Comparison of ENCODE assay signal across 1 cellular context in the genomic region with DNA sequence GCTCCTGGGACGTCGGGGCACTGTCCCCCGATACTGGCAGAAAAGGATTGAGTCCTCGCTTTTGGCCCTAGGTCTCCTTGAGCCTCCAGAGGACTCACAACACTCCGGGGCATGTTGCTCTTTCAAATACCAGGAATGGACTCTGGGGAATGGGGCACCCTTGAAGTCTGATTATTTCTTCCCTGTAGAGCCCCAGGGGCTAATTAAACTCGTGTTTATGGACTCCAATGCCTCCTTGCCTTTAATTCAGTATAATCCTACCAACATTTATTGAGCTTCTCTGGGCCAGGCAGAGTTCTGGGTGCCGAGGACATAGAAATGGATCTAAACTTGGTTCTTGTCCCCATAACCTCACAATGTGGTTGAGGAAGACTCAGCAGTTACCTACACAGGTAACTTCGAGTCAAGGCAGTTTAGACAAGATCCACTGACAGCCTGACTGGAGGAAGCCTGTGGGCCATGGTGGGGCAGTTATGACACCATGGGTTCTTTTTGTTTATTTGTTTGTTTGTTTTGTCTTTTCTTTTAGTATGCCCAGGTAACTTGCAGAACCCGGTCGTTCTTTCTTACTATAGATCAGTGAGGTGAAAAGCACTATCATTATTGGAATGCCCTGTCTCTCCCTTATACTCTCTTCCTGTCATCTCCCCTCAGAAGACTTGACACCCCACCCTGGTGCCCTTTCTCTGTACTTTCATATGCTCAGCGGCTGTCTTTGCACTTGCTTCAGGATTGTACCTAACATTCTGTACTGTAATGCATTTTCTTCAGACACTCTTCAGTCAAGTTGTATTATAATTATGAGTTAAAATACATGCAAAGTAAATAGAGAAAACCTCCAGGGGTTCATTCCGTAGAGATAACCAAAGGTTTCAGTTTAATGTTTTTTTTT.
TF ChIP-seq lines count a peak whose summit lies in the region.

No MANE protein-coding gene starts in this region.

TF ChIP-seq in HepG2, 621 proteins besides CTCF, POLR2A, EP300 and RAD21:
- TF ChIP-seq, protein P1, sequence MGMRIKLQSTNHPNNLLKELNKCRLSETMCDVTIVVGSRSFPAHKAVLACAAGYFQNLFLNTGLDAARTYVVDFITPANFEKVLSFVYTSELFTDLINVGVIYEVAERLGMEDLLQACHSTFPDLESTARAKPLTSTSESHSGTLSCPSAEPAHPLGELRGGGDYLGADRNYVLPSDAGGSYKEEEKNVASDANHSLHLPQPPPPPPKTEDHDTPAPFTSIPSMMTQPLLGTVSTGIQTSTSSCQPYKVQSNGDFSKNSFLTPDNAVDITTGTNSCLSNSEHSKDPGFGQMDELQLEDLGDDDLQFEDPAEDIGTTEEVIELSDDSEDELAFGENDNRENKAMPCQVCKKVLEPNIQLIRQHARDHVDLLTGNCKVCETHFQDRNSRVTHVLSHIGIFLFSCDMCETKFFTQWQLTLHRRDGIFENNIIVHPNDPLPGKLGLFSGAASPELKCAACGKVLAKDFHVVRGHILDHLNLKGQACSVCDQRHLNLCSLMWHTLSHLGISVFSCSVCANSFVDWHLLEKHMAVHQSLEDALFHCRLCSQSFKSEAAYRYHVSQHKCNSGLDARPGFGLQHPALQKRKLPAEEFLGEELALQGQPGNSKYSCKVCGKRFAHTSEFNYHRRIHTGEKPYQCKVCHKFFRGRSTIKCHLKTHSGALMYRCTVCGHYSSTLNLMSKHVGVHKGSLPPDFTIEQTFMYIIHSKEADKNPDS (CRISPR knock-in tag; IDR thresholded peaks at IDR 0.05), result 0 out of 2 replicates have a peak, but pooled peaks have one; percentile 30
- TF ChIP-seq ZNF543 (CRISPR knock-in tag; IDR thresholded peaks at IDR 0.05) (no peak), NCOA1 (CRISPR knock-in tag; IDR thresholded peaks at IDR 0.05) (0 out of 2 replicates have a peak, but pooled peaks have one; percentile 56), ETV5 (CRISPR knock-in tag; IDR thresholded peaks at IDR 0.05; ENCODE audit: borderline replicate concordance) (no peak), REXO4 (CRISPR knock-in tag; IDR thresholded peaks at IDR 0.05; ENCODE audit: borderline replicate concordance) (no peak), TCF12 (IDR thresholded peaks at IDR 0.05) (no peak), TCF12 (CRISPR knock-in tag; IDR thresholded peaks at IDR 0.05) (peak; percentile 79; the same call in 1 of the 2 replicates), ZSCAN22 (CRISPR knock-in tag; IDR thresholded peaks at IDR 0.05) (no peak), NFATC3 (CRISPR knock-in tag; IDR thresholded peaks at IDR 0.05) (0 out of 2 replicates have a peak, but pooled peaks have one; percentile 47), KDM3A (CRISPR knock-in tag; IDR thresholded peaks at IDR 0.05; ENCODE audit: low read depth) (0 out of 2 replicates have a peak, but pooled peaks have one; percentile 15), ZNF136 (CRISPR knock-in tag; IDR thresholded peaks at IDR 0.05; ENCODE audit: low read depth) (0 out of 2 replicates have a peak, but pooled peaks have one; percentile 9), ZNF547 (CRISPR knock-in tag; IDR thresholded peaks at IDR 0.05) (0 out of 2 replicates have a peak, but pooled peaks have one; percentile 25), MED8 (CRISPR knock-in tag; IDR thresholded peaks at IDR 0.05; ENCODE audit: insufficient replicate concordance) (peak; percentile 29), ZNF782 (CRISPR knock-in tag; IDR thresholded peaks at IDR 0.05; ENCODE audit: borderline replicate concordance) (no peak), SMARCE1 (IDR thresholded peaks at IDR 0.05; ENCODE audit: borderline replicate concordance) (no peak), CC2D1A (CRISPR knock-in tag; IDR thresholded peaks at IDR 0.05) (no peak), TGIF2 (CRISPR knock-in tag; IDR thresholded peaks at IDR 0.05) (peak; percentile 28; the same call in 1 of the 2 replicates), SMAD9 (CRISPR knock-in tag; IDR thresholded peaks at IDR 0.05) (peak; percentile 21; the same call in 1 of the 2 replicates)
- TF ChIP-seq, protein P2, sequence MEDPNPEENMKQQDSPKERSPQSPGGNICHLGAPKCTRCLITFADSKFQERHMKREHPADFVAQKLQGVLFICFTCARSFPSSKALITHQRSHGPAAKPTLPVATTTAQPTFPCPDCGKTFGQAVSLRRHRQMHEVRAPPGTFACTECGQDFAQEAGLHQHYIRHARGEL (CRISPR knock-in tag; IDR thresholded peaks at IDR 0.05), result 0 out of 2 replicates have a peak, but pooled peaks have one; percentile 18
- TF ChIP-seq, protein P3, sequence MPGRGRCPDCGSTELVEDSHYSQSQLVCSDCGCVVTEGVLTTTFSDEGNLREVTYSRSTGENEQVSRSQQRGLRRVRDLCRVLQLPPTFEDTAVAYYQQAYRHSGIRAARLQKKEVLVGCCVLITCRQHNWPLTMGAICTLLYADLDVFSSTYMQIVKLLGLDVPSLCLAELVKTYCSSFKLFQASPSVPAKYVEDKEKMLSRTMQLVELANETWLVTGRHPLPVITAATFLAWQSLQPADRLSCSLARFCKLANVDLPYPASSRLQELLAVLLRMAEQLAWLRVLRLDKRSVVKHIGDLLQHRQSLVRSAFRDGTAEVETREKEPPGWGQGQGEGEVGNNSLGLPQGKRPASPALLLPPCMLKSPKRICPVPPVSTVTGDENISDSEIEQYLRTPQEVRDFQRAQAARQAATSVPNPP (CRISPR knock-in tag; IDR thresholded peaks at IDR 0.05), result no peak
- TF ChIP-seq, protein P4, sequence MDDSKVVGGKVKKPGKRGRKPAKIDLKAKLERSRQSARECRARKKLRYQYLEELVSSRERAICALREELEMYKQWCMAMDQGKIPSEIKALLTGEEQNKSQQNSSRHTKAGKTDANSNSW (CRISPR knock-in tag; IDR thresholded peaks at IDR 0.05; ENCODE audit: borderline replicate concordance), result 0 out of 2 replicates have a peak, but pooled peaks have one; percentile 7
- TF ChIP-seq, protein P5, sequence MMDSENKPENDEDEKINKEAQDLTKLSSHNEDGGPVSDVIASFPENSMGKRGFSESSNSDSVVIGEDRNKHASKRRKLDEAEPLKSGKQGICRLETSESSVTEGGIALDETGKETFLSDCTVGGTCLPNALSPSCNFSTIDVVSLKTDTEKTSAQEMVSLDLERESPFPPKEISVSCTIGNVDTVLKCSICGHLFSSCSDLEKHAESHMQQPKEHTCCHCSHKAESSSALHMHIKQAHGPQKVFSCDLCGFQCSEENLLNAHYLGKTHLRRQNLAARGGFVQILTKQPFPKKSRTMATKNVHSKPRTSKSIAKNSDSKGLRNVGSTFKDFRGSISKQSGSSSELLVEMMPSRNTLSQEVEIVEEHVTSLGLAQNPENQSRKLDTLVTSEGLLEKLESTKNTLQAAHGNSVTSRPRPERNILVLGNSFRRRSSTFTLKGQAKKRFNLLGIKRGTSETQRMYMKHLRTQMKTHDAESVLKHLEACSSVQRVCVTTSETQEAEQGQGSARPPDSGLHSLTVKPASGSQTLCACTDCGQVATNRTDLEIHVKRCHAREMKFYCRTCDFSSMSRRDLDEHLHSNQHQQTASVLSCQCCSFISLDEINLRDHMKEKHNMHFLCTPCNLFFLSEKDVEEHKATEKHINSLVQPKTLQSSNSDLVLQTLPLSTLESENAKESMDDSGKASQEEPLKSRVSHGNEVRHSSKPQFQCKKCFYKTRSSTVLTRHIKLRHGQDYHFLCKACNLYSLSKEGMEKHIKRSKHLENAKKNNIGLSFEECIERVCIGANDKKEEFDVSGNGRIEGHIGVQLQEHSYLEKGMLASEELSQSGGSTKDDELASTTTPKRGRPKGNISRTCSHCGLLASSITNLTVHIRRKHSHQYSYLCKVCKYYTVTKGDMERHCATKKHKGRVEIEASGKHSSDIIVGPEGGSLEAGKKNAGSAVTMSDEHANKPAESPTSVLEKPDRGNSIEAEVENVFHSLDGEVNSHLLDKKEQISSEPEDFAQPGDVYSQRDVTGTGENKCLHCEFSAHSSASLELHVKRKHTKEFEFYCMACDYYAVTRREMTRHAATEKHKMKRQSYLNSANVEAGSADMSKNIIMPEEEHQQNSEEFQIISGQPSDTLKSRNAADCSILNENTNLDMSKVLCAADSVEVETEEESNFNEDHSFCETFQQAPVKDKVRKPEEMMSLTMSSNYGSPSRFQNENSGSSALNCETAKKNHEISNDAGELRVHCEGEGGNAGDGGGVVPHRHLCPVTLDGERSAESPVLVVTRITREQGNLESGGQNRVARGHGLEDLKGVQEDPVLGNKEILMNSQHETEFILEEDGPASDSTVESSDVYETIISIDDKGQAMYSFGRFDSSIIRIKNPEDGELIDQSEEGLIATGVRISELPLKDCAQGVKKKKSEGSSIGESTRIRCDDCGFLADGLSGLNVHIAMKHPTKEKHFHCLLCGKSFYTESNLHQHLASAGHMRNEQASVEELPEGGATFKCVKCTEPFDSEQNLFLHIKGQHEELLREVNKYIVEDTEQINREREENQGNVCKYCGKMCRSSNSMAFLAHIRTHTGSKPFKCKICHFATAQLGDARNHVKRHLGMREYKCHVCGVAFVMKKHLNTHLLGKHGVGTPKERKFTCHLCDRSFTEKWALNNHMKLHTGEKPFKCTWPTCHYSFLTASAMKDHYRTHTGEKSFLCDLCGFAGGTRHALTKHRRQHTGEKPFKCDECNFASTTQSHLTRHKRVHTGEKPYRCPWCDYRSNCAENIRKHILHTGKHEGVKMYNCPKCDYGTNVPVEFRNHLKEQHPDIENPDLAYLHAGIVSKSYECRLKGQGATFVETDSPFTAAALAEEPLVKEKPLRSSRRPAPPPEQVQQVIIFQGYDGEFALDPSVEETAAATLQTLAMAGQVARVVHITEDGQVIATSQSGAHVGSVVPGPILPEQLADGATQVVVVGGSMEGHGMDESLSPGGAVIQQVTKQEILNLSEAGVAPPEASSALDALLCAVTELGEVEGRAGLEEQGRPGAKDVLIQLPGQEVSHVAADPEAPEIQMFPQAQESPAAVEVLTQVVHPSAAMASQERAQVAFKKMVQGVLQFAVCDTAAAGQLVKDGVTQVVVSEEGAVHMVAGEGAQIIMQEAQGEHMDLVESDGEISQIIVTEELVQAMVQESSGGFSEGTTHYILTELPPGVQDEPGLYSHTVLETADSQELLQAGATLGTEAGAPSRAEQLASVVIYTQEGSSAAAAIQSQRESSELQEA (CRISPR knock-in tag; IDR thresholded peaks at IDR 0.05; ENCODE audit: not compliant biosample characterization), result peak; percentile 18
- TF ChIP-seq, protein P6, sequence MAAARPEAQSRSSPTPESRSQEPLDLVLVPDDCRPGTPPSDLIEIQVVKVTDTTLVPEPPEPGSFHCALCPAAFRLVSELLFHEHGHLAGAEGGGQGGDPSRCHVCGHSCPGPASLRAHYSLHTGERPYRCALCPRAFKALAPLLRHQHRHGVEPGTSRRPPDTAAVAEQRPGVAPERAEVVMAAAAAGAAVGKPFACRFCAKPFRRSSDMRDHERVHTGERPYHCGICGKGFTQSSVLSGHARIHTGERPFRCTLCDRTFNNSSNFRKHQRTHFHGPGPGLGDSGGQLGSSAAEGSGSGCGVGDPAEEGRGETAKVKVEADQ (CRISPR knock-in tag; IDR thresholded peaks at IDR 0.05; ENCODE audit: borderline replicate concordance), result peak; percentile 74; the same call in 1 of the 2 replicates
- TF ChIP-seq, protein P7, sequence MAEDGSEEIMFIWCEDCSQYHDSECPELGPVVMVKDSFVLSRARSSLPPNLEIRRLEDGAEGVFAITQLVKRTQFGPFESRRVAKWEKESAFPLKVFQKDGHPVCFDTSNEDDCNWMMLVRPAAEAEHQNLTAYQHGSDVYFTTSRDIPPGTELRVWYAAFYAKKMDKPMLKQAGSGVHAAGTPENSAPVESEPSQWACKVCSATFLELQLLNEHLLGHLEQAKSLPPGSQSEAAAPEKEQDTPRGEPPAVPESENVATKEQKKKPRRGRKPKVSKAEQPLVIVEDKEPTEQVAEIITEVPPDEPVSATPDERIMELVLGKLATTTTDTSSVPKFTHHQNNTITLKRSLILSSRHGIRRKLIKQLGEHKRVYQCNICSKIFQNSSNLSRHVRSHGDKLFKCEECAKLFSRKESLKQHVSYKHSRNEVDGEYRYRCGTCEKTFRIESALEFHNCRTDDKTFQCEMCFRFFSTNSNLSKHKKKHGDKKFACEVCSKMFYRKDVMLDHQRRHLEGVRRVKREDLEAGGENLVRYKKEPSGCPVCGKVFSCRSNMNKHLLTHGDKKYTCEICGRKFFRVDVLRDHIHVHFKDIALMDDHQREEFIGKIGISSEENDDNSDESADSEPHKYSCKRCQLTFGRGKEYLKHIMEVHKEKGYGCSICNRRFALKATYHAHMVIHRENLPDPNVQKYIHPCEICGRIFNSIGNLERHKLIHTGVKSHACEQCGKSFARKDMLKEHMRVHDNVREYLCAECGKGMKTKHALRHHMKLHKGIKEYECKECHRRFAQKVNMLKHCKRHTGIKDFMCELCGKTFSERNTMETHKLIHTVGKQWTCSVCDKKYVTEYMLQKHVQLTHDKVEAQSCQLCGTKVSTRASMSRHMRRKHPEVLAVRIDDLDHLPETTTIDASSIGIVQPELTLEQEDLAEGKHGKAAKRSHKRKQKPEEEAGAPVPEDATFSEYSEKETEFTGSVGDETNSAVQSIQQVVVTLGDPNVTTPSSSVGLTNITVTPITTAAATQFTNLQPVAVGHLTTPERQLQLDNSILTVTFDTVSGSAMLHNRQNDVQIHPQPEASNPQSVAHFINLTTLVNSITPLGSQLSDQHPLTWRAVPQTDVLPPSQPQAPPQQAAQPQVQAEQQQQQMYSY (CRISPR knock-in tag; IDR thresholded peaks at IDR 0.05), result peak; percentile 98
